16 cellular contexts compared by ENCODE assay signal in the genomic region with DNA sequence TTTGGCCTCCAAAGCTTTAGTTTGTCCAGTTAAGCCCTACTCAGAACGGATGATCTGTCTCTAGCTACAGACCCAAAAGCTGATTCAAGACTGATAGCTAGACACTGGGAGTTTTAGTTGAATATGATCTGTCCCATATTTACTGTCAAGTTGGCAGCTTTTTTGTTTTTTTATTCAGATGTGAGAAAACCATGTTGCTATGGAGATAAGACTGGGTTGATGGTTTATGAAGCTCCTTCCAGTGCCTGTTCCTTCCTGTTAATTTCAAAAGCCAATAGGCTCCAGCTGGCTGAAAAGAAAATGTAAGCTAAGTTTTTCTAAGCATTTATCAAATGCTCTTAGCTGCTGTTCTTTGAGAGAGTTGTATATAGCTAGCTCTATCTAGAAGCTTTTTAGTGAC. TPM values are rescaled to one million over a fixed set of nuclear protein-coding genes. Genes with fewer than 3 reads are reported as not detected.
DNase-seq lines count a peak whose midpoint lies in the region; TF ChIP-seq lines count a peak whose summit lies in the region.
"Had no signal": no experiment of that assay in that cellular context is flagged by ENCODE, and none has a peak within 500 bp of the region (broad histone marks: within the 10 kb centered on the region; RNA-seq: fewer than 3 reads in every experiment).

No MANE protein-coding gene starts in this region.

- TF ChIP-seq CTCF in brain microvascular endothelial cell (IDR thresholded peaks at IDR 0.05; ENCODE audit: low read depth, low read length, missing control alignments) (no peak), GM10266 (IDR thresholded peaks at IDR 0.05; ENCODE audit: control insufficient read depth, insufficient read depth, low read depth, missing control alignments) (no peak), WERI-Rb-1 (IDR thresholded peaks at IDR 0.05; ENCODE audit: low read depth, low read length) (no peak)

- peak overlapping the region; percentile 34 for H3K27ac Mint-ChIP-seq in activated naive CD8-positive, alpha-beta T cell
- H3K27ac Mint-ChIP-seq in activated naive CD8-positive, alpha-beta T cell treated with anti-CD3 and anti-CD28 coated beads for 36 hours, result no peak overlapping the region
- peak overlapping the region; percentile 29 to 74 (median 70) for H3K27ac Mint-ChIP-seq in immature natural killer cell

- peaks cover 17% of the 10 kb centered on the region for H3K4me1 Mint-ChIP-seq in activated naive CD8-positive, alpha-beta T cell (ENCODE audit: low read depth)
- peaks cover 12% of the 10 kb centered on the region for H3K4me1 Mint-ChIP-seq in activated naive CD8-positive, alpha-beta T cell treated with anti-CD3 and anti-CD28 coated beads for 36 hours
- H3K4me1 Mint-ChIP-seq in immature natural killer cell, result peaks cover 28 to 43% of the 10 kb centered on the region in 2 donors

- no peaks in the 10 kb centered on the region for H3K9me3 Mint-ChIP-seq in activated naive CD8-positive, alpha-beta T cell (ENCODE audit: low read depth)
- no peaks in the 10 kb centered on the region for H3K9me3 Mint-ChIP-seq in activated naive CD8-positive, alpha-beta T cell treated with anti-CD3 and anti-CD28 coated beads for 36 hours
- no peaks in the 10 kb centered on the region for H3K9me3 Mint-ChIP-seq in immature natural killer cell

- DNase-seq in activated naive CD8-positive, alpha-beta T cell treated with anti-CD3 and anti-CD28 coated beads for 36 hours, result no peak
- DNase-seq in brain microvascular endothelial cell (peak; percentile 10), immature natural killer cell (peak in 1 of 3 donors; percentile 19), stromal cell of bone marrow (ENCODE audit: low read depth) (peak; percentile 38), GM10266 (ENCODE audit: extremely low spot score) (no peak), DMS79 treated with DMSO at 0.1 percent for 48 hours (lab: John Stamatoyannopoulos, UW) (no peak), WERI-Rb-1 (no peak)
- DNase-seq: activated CD8-positive, alpha-beta memory T cell treated with anti-CD3 and anti-CD28 coated beads, Interleukin-2, amount 50 U/mL, for 48 hours; activated naive CD4-positive, alpha-beta T cell treated with anti-CD3 and anti-CD28 coated beads, Interleukin-2, amount 50 U/mL, for 16 hours; caudate nucleus; head of caudate nucleus; KBM-7; NCI-H1105 treated with DMSO at 0.1 percent for 48 hours; occipital lobe had no signal

- no peaks in the 10 kb centered on the region for H3K27me3 ChIP-seq in brain microvascular endothelial cell (replicated peaks)
- no peaks in the 10 kb centered on the region for H3K27me3 ChIP-seq in WERI-Rb-1 (ENCODE audit: insufficient read depth, low read depth, severe bottlenecking)
- H3K27me3 ChIP-seq: vagina had no signal

- H3K9me3 ChIP-seq in WERI-Rb-1 (ENCODE audit: severe bottlenecking), result no peaks in the 10 kb centered on the region
- H3K9me3 ChIP-seq: vagina had no signal

- H3K27ac ChIP-seq in brain microvascular endothelial cell (no peak overlapping the region), WERI-Rb-1 (no peak overlapping the region)
- H3K27ac ChIP-seq: vagina had no signal

- no peaks in the 10 kb centered on the region for H3K27me3 Mint-ChIP-seq in activated naive CD8-positive, alpha-beta T cell
- H3K27me3 Mint-ChIP-seq in activated naive CD8-positive, alpha-beta T cell treated with anti-CD3 and anti-CD28 coated beads for 36 hours, result no peaks in the 10 kb centered on the region
- peaks cover 3 to 6% (median 6%) of the 10 kb centered on the region in 3 donors for H3K27me3 Mint-ChIP-seq in immature natural killer cell (ENCODE audit: low read depth in 3 of 3)

- H3K36me3 ChIP-seq in brain microvascular endothelial cell (replicated peaks) (peaks cover 23% of the 10 kb centered on the region), WERI-Rb-1 (peaks cover 62% of the 10 kb centered on the region)

- H3K36me3 Mint-ChIP-seq in activated naive CD8-positive, alpha-beta T cell, result peaks cover 10% of the 10 kb centered on the region
- peaks cover 30% of the 10 kb centered on the region for H3K36me3 Mint-ChIP-seq in activated naive CD8-positive, alpha-beta T cell treated with anti-CD3 and anti-CD28 coated beads for 36 hours
- H3K36me3 Mint-ChIP-seq in immature natural killer cell, result peaks cover 10 to 18% (median 13%) of the 10 kb centered on the region in 3 donors

- H3K4me3 ChIP-seq in brain microvascular endothelial cell (ENCODE audit: low read depth, low read length) (no peak overlapping the region), WERI-Rb-1 (ENCODE audit: low read depth, low read length) (no peak overlapping the region)
- H3K4me3 ChIP-seq: vagina had no signal

- H3K4me3 Mint-ChIP-seq in activated naive CD8-positive, alpha-beta T cell, result no peak overlapping the region
- no peak overlapping the region for H3K4me3 Mint-ChIP-seq in activated naive CD8-positive, alpha-beta T cell treated with anti-CD3 and anti-CD28 coated beads for 36 hours
- H3K4me3 Mint-ChIP-seq in immature natural killer cell, result no peak overlapping the region

- in situ Hi-C loops in brain microvascular endothelial cell (cut with HindIII; ENCODE audit: low pct_ligation_motif_present, low sequenced_read_pairs), result no loop called here

RNA-seq across cellular contexts. Expression of a gene that starts 4.7 kb away (rescaled TPM):
- 100 to 1,000 TPM; 214 to 226 TPM for total RNA-seq in activated naive CD8-positive, alpha-beta T cell treated with anti-CD3 and anti-CD28 coated beads for 36 hours
- 100 to 1,000 TPM; 399 to 508 (median 457) TPM for polyA plus RNA-seq in immature natural killer cell

RNA-seq across cellular contexts. Expression of a gene that starts 28.4 kb away (rescaled TPM):
- total RNA-seq in activated naive CD8-positive, alpha-beta T cell treated with anti-CD3 and anti-CD28 coated beads for 36 hours, result 10 to 100 TPM; 35.0 to 35.6 TPM
- 10 to 100 TPM; 39.7 to 51.8 (median 49.6) TPM for polyA plus RNA-seq in immature natural killer cell

RNA-seq across cellular contexts. Expression of a gene that starts 31.0 kb away (rescaled TPM):
- total RNA-seq in activated naive CD8-positive, alpha-beta T cell treated with anti-CD3 and anti-CD28 coated beads for 36 hours, result 100 to 1,000 TPM; 288 to 292 TPM
- 100 to 1,000 TPM; 221 to 292 (median 271) TPM for polyA plus RNA-seq in immature natural killer cell

RNA-seq across cellular contexts. Expression of a gene that starts 33.6 kb away (rescaled TPM):
- 100 to 1,000 TPM; 142 to 164 TPM for total RNA-seq in activated naive CD8-positive, alpha-beta T cell treated with anti-CD3 and anti-CD28 coated beads for 36 hours
- 100 to 1,000 TPM in 1 of 3 donors, 10 to 100 TPM in 2; 60.3 to 154 (median 66.5) TPM for polyA plus RNA-seq in immature natural killer cell

RNA-seq across cellular contexts. Expression of a gene that starts 54.3 kb away (rescaled TPM):
- total RNA-seq in activated naive CD8-positive, alpha-beta T cell treated with anti-CD3 and anti-CD28 coated beads for 36 hours, result 10 to 100 TPM; 25.0 to 30.5 TPM
- polyA plus RNA-seq in immature natural killer cell, result 10 to 100 TPM in 2 of 3 donors, 1 to 10 TPM in 1; 8.3 to 26.7 (median 23.3) TPM

Comparison
In these comparisons a context has a peak if more than half of its experiments do, and no peak if none do; other contexts are left out.
1. DNase-seq: peak in brain microvascular endothelial cell (single experiment) and stromal cell of bone marrow (single experiment); none in activated naive CD8-positive, alpha-beta T cell treated with anti-CD3 and anti-CD28 coated beads for 36 hours (single experiment), GM10266 (single experiment), DMS79 treated with DMSO at 0.1 percent for 48 hours (single experiment) and WERI-Rb-1 (single experiment).